Comparison of ENCODE assay signal across 1 cellular context in the genomic region with DNA sequence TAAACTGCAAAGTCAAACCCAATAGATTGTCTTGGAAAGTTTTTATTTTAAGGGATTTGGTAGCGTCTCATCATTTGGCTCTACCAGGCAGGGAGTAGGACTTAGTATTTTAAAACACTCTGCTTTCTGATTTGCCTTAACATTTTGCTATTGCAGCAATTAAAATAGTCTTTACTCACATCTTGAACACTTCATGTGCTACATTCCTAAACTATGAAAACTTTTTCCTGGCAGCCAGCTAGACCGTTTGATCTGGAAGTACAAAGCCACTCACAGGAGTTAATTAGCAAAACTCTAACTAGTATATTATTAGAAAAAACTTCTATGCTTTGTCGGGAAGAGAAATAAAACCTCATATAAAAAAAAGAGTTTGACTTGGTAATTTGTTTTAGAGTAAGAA.
TF ChIP-seq lines count a peak whose summit lies in the region.

No MANE protein-coding gene starts in this region.

TF ChIP-seq in SK-N-SH treated with all-trans-retinoic acid at 6 μM for 48 hours, 23 proteins besides CTCF, POLR2A, EP300 and RAD21 (continued from another document):
- TF ChIP-seq, protein P1, sequence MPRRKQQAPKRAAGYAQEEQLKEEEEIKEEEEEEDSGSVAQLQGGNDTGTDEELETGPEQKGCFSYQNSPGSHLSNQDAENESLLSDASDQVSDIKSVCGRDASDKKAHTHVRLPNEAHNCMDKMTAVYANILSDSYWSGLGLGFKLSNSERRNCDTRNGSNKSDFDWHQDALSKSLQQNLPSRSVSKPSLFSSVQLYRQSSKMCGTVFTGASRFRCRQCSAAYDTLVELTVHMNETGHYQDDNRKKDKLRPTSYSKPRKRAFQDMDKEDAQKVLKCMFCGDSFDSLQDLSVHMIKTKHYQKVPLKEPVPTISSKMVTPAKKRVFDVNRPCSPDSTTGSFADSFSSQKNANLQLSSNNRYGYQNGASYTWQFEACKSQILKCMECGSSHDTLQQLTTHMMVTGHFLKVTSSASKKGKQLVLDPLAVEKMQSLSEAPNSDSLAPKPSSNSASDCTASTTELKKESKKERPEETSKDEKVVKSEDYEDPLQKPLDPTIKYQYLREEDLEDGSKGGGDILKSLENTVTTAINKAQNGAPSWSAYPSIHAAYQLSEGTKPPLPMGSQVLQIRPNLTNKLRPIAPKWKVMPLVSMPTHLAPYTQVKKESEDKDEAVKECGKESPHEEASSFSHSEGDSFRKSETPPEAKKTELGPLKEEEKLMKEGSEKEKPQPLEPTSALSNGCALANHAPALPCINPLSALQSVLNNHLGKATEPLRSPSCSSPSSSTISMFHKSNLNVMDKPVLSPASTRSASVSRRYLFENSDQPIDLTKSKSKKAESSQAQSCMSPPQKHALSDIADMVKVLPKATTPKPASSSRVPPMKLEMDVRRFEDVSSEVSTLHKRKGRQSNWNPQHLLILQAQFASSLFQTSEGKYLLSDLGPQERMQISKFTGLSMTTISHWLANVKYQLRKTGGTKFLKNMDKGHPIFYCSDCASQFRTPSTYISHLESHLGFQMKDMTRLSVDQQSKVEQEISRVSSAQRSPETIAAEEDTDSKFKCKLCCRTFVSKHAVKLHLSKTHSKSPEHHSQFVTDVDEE (CRISPR knock-in tag; IDR thresholded peaks at IDR 0.05) = no peak
- TF ChIP-seq RARB (CRISPR knock-in tag; IDR thresholded peaks at IDR 0.05) = no peak
- no peak for TF ChIP-seq ISL1 (CRISPR knock-in tag; IDR thresholded peaks at IDR 0.05)
- no peak for TF ChIP-seq TCF4 (CRISPR knock-in tag; IDR thresholded peaks at IDR 0.05; ENCODE audit: borderline replicate concordance)
- TF ChIP-seq, protein P2, sequence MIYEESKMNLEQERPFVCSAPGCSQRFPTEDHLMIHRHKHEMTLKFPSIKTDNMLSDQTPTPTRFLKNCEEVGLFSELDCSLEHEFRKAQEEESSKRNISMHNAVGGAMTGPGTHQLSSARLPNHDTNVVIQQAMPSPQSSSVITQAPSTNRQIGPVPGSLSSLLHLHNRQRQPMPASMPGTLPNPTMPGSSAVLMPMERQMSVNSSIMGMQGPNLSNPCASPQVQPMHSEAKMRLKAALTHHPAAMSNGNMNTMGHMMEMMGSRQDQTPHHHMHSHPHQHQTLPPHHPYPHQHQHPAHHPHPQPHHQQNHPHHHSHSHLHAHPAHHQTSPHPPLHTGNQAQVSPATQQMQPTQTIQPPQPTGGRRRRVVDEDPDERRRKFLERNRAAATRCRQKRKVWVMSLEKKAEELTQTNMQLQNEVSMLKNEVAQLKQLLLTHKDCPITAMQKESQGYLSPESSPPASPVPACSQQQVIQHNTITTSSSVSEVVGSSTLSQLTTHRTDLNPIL (CRISPR knock-in tag; IDR thresholded peaks at IDR 0.05; ENCODE audit: low read depth) = no peak
